In genomic region chr17:61345825-61346628, GRCh38 we compare ENCODE assay signal across 29 cellular contexts. TPM values are rescaled to one million over a fixed set of nuclear protein-coding genes. Genes with fewer than 3 reads are reported as not detected.
DNase-seq lines count a peak whose midpoint lies in the region; ATAC-seq, FAIRE-seq and TF ChIP-seq lines count a peak whose summit lies in the region.
"Had no signal": no experiment of that assay in that cellular context is flagged by ENCODE, and none has a peak within 500 bp of the region (broad histone marks: within the 10 kb centered on the region; RNA-seq: fewer than 3 reads in every experiment).

No MANE protein-coding gene starts in this region.

- peaks cover 9% of the 10 kb centered on the region for H3K4me1 ChIP-seq in A549
- no peaks in the 10 kb centered on the region for H3K4me1 ChIP-seq in osteoblast (ENCODE audit: insufficient read depth, low read length)
- H3K4me1 ChIP-seq in right atrium auricular region: no peaks in the 10 kb centered on the region
- H3K4me1 ChIP-seq: BLaER1, SJSA1 had no signal

- no peaks in the 10 kb centered on the region for H3K9me3 ChIP-seq in A549
- H3K9me3 ChIP-seq in osteoblast (ENCODE audit: low read depth, low read length): no peaks in the 10 kb centered on the region
- H3K9me3 ChIP-seq in right atrium auricular region: no peaks in the 10 kb centered on the region
- H3K9me3 ChIP-seq: BLaER1 had no signal

- CTCF ChIA-PET in A549 (lab: Yijun Ruan, JAX): interaction anchor here (1.1 to 3.2 kb wide), 5 partner anchors 9 to 625 kb away, joined by 3 to 12 read pairs (median 5); no protein-coding TSS in a partner anchor
- CTCF ChIA-PET in activated CD4-positive, alpha-beta memory T cell treated with anti-CD3 and anti-CD28 coated beads, Interleukin-2, amount 10 ng/mL, durations not matched to agents 7 days and 5 days (lab: Charles Lee): no interaction called here

- TF ChIP-seq RAD21 in A549 (conservative IDR thresholded peaks at IDR 0.05 in 1 of 2, IDR thresholded peaks at IDR 0.05 in 1 of 2): no peak

- H3K36me3 Mint-ChIP-seq in activated CD4-positive, alpha-beta memory T cell treated with anti-CD3 and anti-CD28 coated beads, Interleukin-2, amount 10 ng/mL, durations not matched to agents 7 days and 5 days (ENCODE audit: low read depth): no peaks in the 10 kb centered on the region

- H3K27ac ChIP-seq in A549 (no peak overlapping the region), osteoblast (ENCODE audit: low read depth, low read length) (no peak overlapping the region), right atrium auricular region (no peak overlapping the region)
- H3K27ac ChIP-seq: BLaER1, HL-60, PC-9, SJSA1 had no signal

- H3K36me3 ChIP-seq in osteoblast (ENCODE audit: insufficient read depth, low read length): no peaks in the 10 kb centered on the region
- no peaks in the 10 kb centered on the region for H3K36me3 ChIP-seq in right atrium auricular region
- H3K36me3 ChIP-seq: BLaER1, SJSA1 had no signal

- peak; percentile 7 for FAIRE-seq in A549 (lab: Jason Lieb, UNC)
- FAIRE-seq: K562 had no signal

- no peaks in the 10 kb centered on the region for H4K20me1 ChIP-seq in osteoblast (ENCODE audit: insufficient read depth, low read length)
- H4K20me1 ChIP-seq: BLaER1 had no signal

- H3K9me3 Mint-ChIP-seq in activated CD4-positive, alpha-beta memory T cell treated with anti-CD3 and anti-CD28 coated beads, Interleukin-2, amount 10 ng/mL, durations not matched to agents 7 days and 5 days: no peaks in the 10 kb centered on the region
- H3K9me3 Mint-ChIP-seq: CD4-positive, alpha-beta T cell; GM23338 had no signal

- no peak for TF ChIP-seq POLR2A in A549 (IDR thresholded peaks at IDR 0.05; ENCODE audit: low read length)

- no peaks in the 10 kb centered on the region for H3K79me2 ChIP-seq in osteoblast (ENCODE audit: insufficient read depth, low read length)

- TF ChIP-seq CTCF in A549 (IDR thresholded peaks at IDR 0.05) (no peak), osteoblast (IDR thresholded peaks at IDR 0.05; ENCODE audit: extremely low read depth, low read depth, low read length) (no peak), right atrium auricular region (IDR thresholded peaks at IDR 0.05) (no peak)

- no peak for ATAC-seq in A549
- no peak for ATAC-seq in GM19351 (IDR thresholded peaks at IDR 0.05; ENCODE audit: unreplicated experiment)
- ATAC-seq: GM23338, HCT116, K562 had no signal

- no peaks in the 10 kb centered on the region for H3K27me3 ChIP-seq in osteoblast (ENCODE audit: insufficient read depth, low read length)
- H3K27me3 ChIP-seq in right atrium auricular region: no peaks in the 10 kb centered on the region
- H3K27me3 ChIP-seq: BLaER1, SJSA1 had no signal

- H2AFZ ChIP-seq in osteoblast (ENCODE audit: low read length): no peak overlapping the region
- H2AFZ ChIP-seq: GM23338, PC-9 had no signal

- 78% methylated on average over 7 of the region's 7 CpGs for WGBS in A549 (ENCODE audit: missing lambda C conversion rate)

- no peak overlapping the region for H3K4me3 Mint-ChIP-seq in activated CD4-positive, alpha-beta memory T cell treated with anti-CD3 and anti-CD28 coated beads, Interleukin-2, amount 10 ng/mL, durations not matched to agents 7 days and 5 days
- H3K4me3 Mint-ChIP-seq: CD4-positive, alpha-beta T cell; GM23338 had no signal

- in situ Hi-C loops in SK-MEL-5 (cut with HindIII; ENCODE audit: low pct_unique_long_range_greater_than_20kb, low sequenced_read_pairs): no loop called here

- DNase-seq in A549 (ENCODE audit: low read depth in 1 of 2, low spot score in 1 of 2): no peak
- DNase-seq in SK-MEL-5 (ENCODE audit: low read depth, low spot score): peak; percentile 92
- DNase-seq in left kidney (ENCODE audit: low read depth, low spot score): peak; percentile 61
- peak; percentile 66 for DNase-seq in osteoblast (ENCODE audit: insufficient read length, low spot score, missing footprints)
- no peak for DNase-seq in activated CD4-positive, alpha-beta memory T cell treated with anti-CD3 and anti-CD28 coated beads, Interleukin-2, amount 10 ng/mL, durations not matched to agents 7 days and 5 days
- DNase-seq in right atrium auricular region (ENCODE audit: low spot score): no peak
- no peak for DNase-seq in NCI-H446 (lab: John Stamatoyannopoulos, UW)
- DNase-seq: CD4-positive, alpha-beta T cell; COR-L47; DMS53; Kasumi-1; NCI-H1092 treated with DMSO at 0.1 percent for 48 hours; NCI-H1436; NCI-H187; NCI-H2081 treated with DMSO at 0.1 percent for 48 hours; NCI-H2171 treated with DMSO at 0.1 percent for 48 hours; NCI-H526; NCI-H82; NK-92 treated with Interleukin-12 subunit alpha and Interleukin-12 subunit beta, amount 100 ng/mL, for 24 hours; PC-9; Right ventricle myocardium superior; RPMI8226 had no signal

- TF ChIP-seq EP300 in A549 (IDR thresholded peaks at IDR 0.05): no peak

- no peaks in the 10 kb centered on the region for H3K27me3 Mint-ChIP-seq in activated CD4-positive, alpha-beta memory T cell treated with anti-CD3 and anti-CD28 coated beads, Interleukin-2, amount 10 ng/mL, durations not matched to agents 7 days and 5 days
- H3K27me3 Mint-ChIP-seq: CD4-positive, alpha-beta T cell had no signal

- H3K4me3 ChIP-seq in A549 (no peak overlapping the region), osteoblast (ENCODE audit: insufficient read depth, low read length) (no peak overlapping the region), right atrium auricular region (no peak overlapping the region)
- H3K4me3 ChIP-seq: BLaER1, GM23338, K562, PC-9, SJSA1 had no signal

- H3K4me1 Mint-ChIP-seq in activated CD4-positive, alpha-beta memory T cell treated with anti-CD3 and anti-CD28 coated beads, Interleukin-2, amount 10 ng/mL, durations not matched to agents 7 days and 5 days: no peaks in the 10 kb centered on the region
- H3K4me1 Mint-ChIP-seq: GM23338 had no signal

- H3K4me2 ChIP-seq in A549 (no peak overlapping the region), osteoblast (ENCODE audit: insufficient read depth, low read length) (no peak overlapping the region)
- H3K4me2 ChIP-seq: BLaER1, GM23338, PC-9 had no signal

- H3K27ac Mint-ChIP-seq in activated CD4-positive, alpha-beta memory T cell treated with anti-CD3 and anti-CD28 coated beads, Interleukin-2, amount 10 ng/mL, durations not matched to agents 7 days and 5 days: no peak overlapping the region
- H3K27ac Mint-ChIP-seq: CD4-positive, alpha-beta T cell; GM23338 had no signal

- POLR2A ChIA-PET in A549 (lab: Yijun Ruan, JAX): no interaction called here
- POLR2A ChIA-PET in activated CD4-positive, alpha-beta memory T cell treated with anti-CD3 and anti-CD28 coated beads, Interleukin-2, amount 10 ng/mL, durations not matched to agents 7 days and 5 days (lab: Charles Lee): no interaction called here

TF ChIP-seq in A549, 52 proteins besides CTCF, POLR2A, EP300 and RAD21:
- TF ChIP-seq RCOR1 (IDR thresholded peaks at IDR 0.05; ENCODE audit: low read depth, low read length): no peak
- no peak for TF ChIP-seq BHLHE40 (IDR thresholded peaks at IDR 0.05; ENCODE audit: low read depth, low read length)
- TF ChIP-seq RNF2 (IDR thresholded peaks at IDR 0.05; ENCODE audit: borderline replicate concordance, low read depth): no peak
- no peak for TF ChIP-seq HOXA7 (CRISPR knock-in tag; IDR thresholded peaks at IDR 0.05)
- no peak for TF ChIP-seq FOSL2 (IDR thresholded peaks at IDR 0.05)
- TF ChIP-seq FOSL2 (CRISPR knock-in tag; IDR thresholded peaks at IDR 0.05): no peak
- TF ChIP-seq RARB (CRISPR knock-in tag; IDR thresholded peaks at IDR 0.05): no peak
- TF ChIP-seq SREBF2 (IDR thresholded peaks at IDR 0.05): no peak
- no peak for TF ChIP-seq TP53 (CRISPR knock-in tag; IDR thresholded peaks at IDR 0.05)
- no peak for TF ChIP-seq HDAC2 (IDR thresholded peaks at IDR 0.05)
- TF ChIP-seq CBX8 (IDR thresholded peaks at IDR 0.05): no peak
- no peak for TF ChIP-seq RFX5 (IDR thresholded peaks at IDR 0.05)
- no peak for TF ChIP-seq HOXB13 (CRISPR knock-in tag; IDR thresholded peaks at IDR 0.05; ENCODE audit: low read depth)
- no peak for TF ChIP-seq ZSCAN20 (CRISPR knock-in tag; IDR thresholded peaks at IDR 0.05)
- TF ChIP-seq CHD4 (IDR thresholded peaks at IDR 0.05; ENCODE audit: borderline replicate concordance): no peak

RNA-seq across cellular contexts. Expression of gene TBX2, which starts 53.6 kb away (rescaled TPM):
- 0.69 and 0.71 TPM in 2 replicates for polyA plus RNA-seq in A549 (2011; rRNA removed)
- polyA plus RNA-seq in A549 (2012; cell fraction: cytosol; rRNA removed): 2.7 and 3.9 TPM in 2 replicates
- polyA plus RNA-seq in A549 (2012; cell fraction: nucleus; rRNA removed): 5.4 and 6.5 TPM in 2 replicates
- polyA plus RNA-seq in A549 (2017; fragmentation: RNase III; extraction: RNeasy Plus Mini Kit Qiagen cat#74134 plus additional on column Dnase treatment): 2.0 to 2.3 TPM (median 2.2 TPM) in 3 replicates
- 1.7 and 1.8 TPM in 2 replicates for polyA minus RNA-seq in A549 (2011; rRNA and poly(A)+ RNA removed)
- 25.2 and 27.7 TPM in 2 replicates for total RNA-seq in SK-MEL-5 (2014; rRNA removed; shearing (Covaris generic))
- polyA plus RNA-seq in SK-MEL-5 (2015; cell fraction: cytosol; rRNA removed): 91.9 and 111 TPM in 2 replicates
- 93.3 and 110 TPM in 2 replicates for polyA plus RNA-seq in SK-MEL-5 (2015; cell fraction: nucleus; rRNA removed)
- 10.3 and 11.6 TPM in 2 replicates for total RNA-seq in osteoblast
- total RNA-seq in activated CD4-positive, alpha-beta memory T cell treated with anti-CD3 and anti-CD28 coated beads, Interleukin-2, amount 10 ng/mL, durations not matched to agents 7 days and 5 days: not detected
- 1 to 10 TPM; 4.3 to 6.9 TPM for total RNA-seq in right atrium auricular region
- total RNA-seq: GM23338 had no signal
- polyA plus RNA-seq: GM23338, K562 had no signal

Comparison
In these comparisons a context has a peak if more than half of its experiments do, and no peak if none do; other contexts are left out.
1. DNase-seq: peak in SK-MEL-5 (single experiment), left kidney (single experiment) and osteoblast (single experiment); none in A549 (0 of 2), activated CD4-positive, alpha-beta memory T cell treated with anti-CD3 and anti-CD28 coated beads, Interleukin-2, amount 10 ng/mL, durations not matched to agents 7 days and 5 days (single experiment), right atrium auricular region (single experiment) and NCI-H446 (0 of 2).
2. RNA of gene TBX2, which starts 53.6 kb away (total RNA-seq): 25.2 to 27.7 TPM in SK-MEL-5, 10.3 to 11.6 TPM in osteoblast and 4.3 to 6.9 TPM in right atrium auricular region; not detected in activated CD4-positive, alpha-beta memory T cell treated with anti-CD3 and anti-CD28 coated beads, Interleukin-2, amount 10 ng/mL, durations not matched to agents 7 days and 5 days; every median in the first group is over 4 times any median in the second.